8 cellular contexts compared by ENCODE assay signal in genomic region chr17:47649972-47650524, GRCh38. TPM values are rescaled to one million over a fixed set of nuclear protein-coding genes. Genes with fewer than 3 reads are reported as not detected.
DNase-seq lines count a peak whose midpoint lies in the region; ATAC-seq, FAIRE-seq and TF ChIP-seq lines count a peak whose summit lies in the region.

No MANE protein-coding gene starts in this region.

- H3K9me3 Mint-ChIP-seq in astrocyte (ENCODE audit: unreplicated experiment): no peaks in the 10 kb centered on the region

- H3K4me1 Mint-ChIP-seq in astrocyte (ENCODE audit: low read depth, unreplicated experiment): peaks cover 28% of the 10 kb centered on the region

- H3K9ac ChIP-seq in astrocyte (ENCODE audit: low read length): peak overlapping the region; percentile 77

- H3K4me1 ChIP-seq in astrocyte (ENCODE audit: insufficient read depth, low read length): peaks cover 32% of the 10 kb centered on the region
- H3K4me1 ChIP-seq in left lung: peaks cover 20 to 81% of the 10 kb centered on the region in 2 donors
- peaks cover 18% of the 10 kb centered on the region for H3K4me1 ChIP-seq in testis

- no peak for FAIRE-seq in astrocyte (lab: Jason Lieb, UNC)

- peak overlapping the region; percentile 91 for H3K4me3 Mint-ChIP-seq in astrocyte (ENCODE audit: unreplicated experiment)

- H3K9me3 ChIP-seq in astrocyte (ENCODE audit: insufficient read depth, low read depth, low read length) (no peaks in the 10 kb centered on the region), left lung (no peaks in the 10 kb centered on the region), testis (no peaks in the 10 kb centered on the region)

- 0% methylated on average over 14 to 31 of the region's 48 CpGs for WGBS in testis, 2 donors

- no peak for TF ChIP-seq POLR2A in testis (IDR thresholded peaks at IDR 0.05)

- intact Hi-C loops in left lung (cut with DNase I): no loop called here
- intact Hi-C loops in testis (cut with DNase I; ENCODE audit: low total_unique reads): no loop called here

- H3K27ac ChIP-seq in astrocyte (ENCODE audit: low read depth, low read length) (peak overlapping the region; percentile 48), left lung (peak overlapping the region; percentile 87 to 93), testis (peak overlapping the region; percentile 83 to 95)

- H3K36me3 Mint-ChIP-seq in astrocyte (ENCODE audit: low read depth, unreplicated experiment): peaks cover 7% of the 10 kb centered on the region

- H3K4me3 ChIP-seq in astrocyte (ENCODE audit: insufficient read depth, low read depth, low read length): peak overlapping the region; percentile 66
- peak overlapping the region; percentile 84 to 93 for H3K4me3 ChIP-seq in left lung
- peak overlapping the region; percentile 97 to 98 for H3K4me3 ChIP-seq in testis

- peaks cover 41% of the 10 kb centered on the region for H4K20me1 ChIP-seq in astrocyte (ENCODE audit: insufficient read depth, low read length)

- no peaks in the 10 kb centered on the region for H3K27me3 Mint-ChIP-seq in astrocyte (ENCODE audit: low read depth, unreplicated experiment)

- H2AFZ ChIP-seq in astrocyte (ENCODE audit: low read depth, low read length): no peak overlapping the region

- H3K36me3 ChIP-seq in astrocyte (ENCODE audit: insufficient read depth, low read length) (peaks cover 31% of the 10 kb centered on the region), left lung (peaks cover 0 to 39% of the 10 kb centered on the region in 2 donors), testis (ENCODE audit: low read depth, missing control alignments) (no peaks in the 10 kb centered on the region)

- DNase-seq in activated CD4-positive, alpha-beta T cell treated with anti-CD3 and anti-CD28 coated beads for 24 hours (ENCODE audit: low read depth in 2 of 2): peak; percentile 29 to 35
- no peak for DNase-seq in activated CD4-positive, alpha-beta T cell treated with anti-CD3 and anti-CD28 coated beads for 1 hour
- DNase-seq in NCI-H1105 (lab: John Stamatoyannopoulos, UW): peak; percentile 42
- DNase-seq in astrocyte (ENCODE audit: low read depth): no peak
- DNase-seq in left lung: peak in 1 of 2 donors; percentile 62
- no peak for DNase-seq in testis
- no peak for DNase-seq in HuH-7.5 (ENCODE audit: low spot score)

- H3K27ac Mint-ChIP-seq in astrocyte (ENCODE audit: unreplicated experiment): no peak overlapping the region

- H3K79me2 ChIP-seq in astrocyte (ENCODE audit: insufficient read depth, low read length): peaks cover 46% of the 10 kb centered on the region

- ATAC-seq in left lung (peak; percentile 31), HG03378 (IDR thresholded peaks at IDR 0.05; ENCODE audit: unreplicated experiment) (no peak)

- H3K27me3 ChIP-seq in astrocyte (ENCODE audit: insufficient read depth, low read length) (no peaks in the 10 kb centered on the region), left lung (no peaks in the 10 kb centered on the region), testis (no peaks in the 10 kb centered on the region)

- no peak for TF ChIP-seq CTCF in astrocyte (IDR thresholded peaks at IDR 0.05; ENCODE audit: insufficient read depth, low read depth, low read length)
- TF ChIP-seq CTCF in left lung (IDR thresholded peaks at IDR 0.05): no peak
- TF ChIP-seq CTCF in testis (IDR thresholded peaks at IDR 0.05): no peak

- peak overlapping the region; percentile 75 for H3K4me2 ChIP-seq in astrocyte (ENCODE audit: low read length)

RNA-seq across cellular contexts. Expression of gene KPNB1, which starts 0.3 kb away (rescaled TPM):
- total RNA-seq in astrocyte (467 and 491 TPM in 2 replicates), left lung (100 to 1,000 TPM; 195 to 305 TPM), testis (100 to 1,000 TPM; 262 to 299 TPM)
- polyA plus RNA-seq in testis (ENCODE audit: insufficient read depth, low read depth, low replicate concordance): 391 TPM

RNA-seq across cellular contexts. Expression of gene TBKBP1, which starts 43.9 kb away (rescaled TPM):
- total RNA-seq in astrocyte: 26.7 and 28.2 TPM in 2 replicates
- 10 to 100 TPM; 10.6 to 14.2 TPM for total RNA-seq in left lung
- 10 to 100 TPM; 23.3 TPM for total RNA-seq in testis
- 21.9 TPM for polyA plus RNA-seq in testis (ENCODE audit: insufficient read depth, low read depth, low replicate concordance)

Comparison
In these comparisons a context has a peak if more than half of its experiments do, and no peak if none do; other contexts are left out.
1. DNase-seq: peak in activated CD4-positive, alpha-beta T cell treated with anti-CD3 and anti-CD28 coated beads for 24 hours (2 of 2) and NCI-H1105 (single experiment); none in activated CD4-positive, alpha-beta T cell treated with anti-CD3 and anti-CD28 coated beads for 1 hour (single experiment), astrocyte (single experiment), testis (single experiment) and HuH-7.5 (single experiment).
2. Peak in every context shown above with its lines, with median percentiles within 50 percentile points of each other: H3K27ac ChIP-seq and H3K4me3 ChIP-seq.